22 cellular contexts compared by ENCODE assay signal in genomic region chrX:54048413-54048812, GRCh38. TPM values are rescaled to one million over a fixed set of nuclear protein-coding genes. Genes with fewer than 3 reads are reported as not detected.
DNase-seq lines count a peak whose midpoint lies in the region; ATAC-seq, FAIRE-seq and TF ChIP-seq lines count a peak whose summit lies in the region.
"Had no signal": no experiment of that assay in that cellular context is flagged by ENCODE, and none has a peak within 500 bp of the region (broad histone marks: within the 10 kb centered on the region; RNA-seq: fewer than 3 reads in every experiment).

No MANE protein-coding gene starts in this region.

- DNase-seq in A549 (ENCODE audit: low read depth in 1 of 2, low spot score in 1 of 2) (no peak), IMR-90 (no peak), right lobe of liver (no peak), SIG-M5 (lab: John Stamatoyannopoulos, UW) (no peak), superior temporal gyrus (ENCODE audit: extremely low spot score) (no peak), activated T-cell treated with anti-CD3 and anti-CD28 coated beads for 4 hours (no peak)
- no peak for DNase-seq in activated effector memory CD4-positive, alpha-beta T cell treated with Interleukin-2 at 50 U/mL for 16 hours
- DNase-seq: ACHN; CD4-positive, alpha-beta memory T cell; GDM1; HFFc6; NCI-H1105 treated with DMSO at 0.1 percent for 48 hours; NCI-H1694 treated with DMSO at 0.1 percent for 48 hours; NCI-H2081 treated with DMSO at 0.1 percent for 48 hours; NCI-H226; NCI-H524 treated with DMSO at 0.1 percent for 48 hours had no signal

- no peak overlapping the region for H4K5ac ChIP-seq in IMR-90 (ENCODE audit: low read depth, low read length)

- H3K23ac ChIP-seq in IMR-90 (ENCODE audit: low read depth, low read length) = no peak overlapping the region

- no peak overlapping the region for H3K18ac ChIP-seq in IMR-90 (ENCODE audit: low read depth, low read length)

- H3K9ac ChIP-seq in IMR-90 (ENCODE audit: low read depth, low read length) = no peak overlapping the region
- H3K9ac ChIP-seq: BLaER1, KMS-11 had no signal

- H2BK20ac ChIP-seq in IMR-90 (ENCODE audit: low read depth, low read length) = no peak overlapping the region

- no peak overlapping the region for H2BK120ac ChIP-seq in IMR-90 (ENCODE audit: low read depth, low read length)

- TF ChIP-seq POLR2A in A549 (IDR thresholded peaks at IDR 0.05; ENCODE audit: low read length) (no peak), IMR-90 (IDR thresholded peaks at IDR 0.05; ENCODE audit: low read depth, low read length) (no peak), right lobe of liver (IDR thresholded peaks at IDR 0.05) (no peak)

- no peak for TF ChIP-seq EP300 in A549 (IDR thresholded peaks at IDR 0.05)

- H3K4me2 ChIP-seq in A549 (no peak overlapping the region), IMR-90 (ENCODE audit: low read depth, low read length) (no peak overlapping the region)
- H3K4me2 ChIP-seq: BLaER1, KMS-11 had no signal

- TF ChIP-seq CTCF in A549 (IDR thresholded peaks at IDR 0.05) (no peak), C4-2B (conservative IDR thresholded peaks at IDR 0.05) (no peak), IMR-90 (conservative IDR thresholded peaks at IDR 0.05; ENCODE audit: low read depth, low read length) (no peak), right lobe of liver (IDR thresholded peaks at IDR 0.05) (no peak)

- 0 out of 2 replicates have a peak, but pooled peaks cover 4% of the 10 kb centered on the region for H3K9me1 ChIP-seq in IMR-90 (ENCODE audit: insufficient read depth, low read length)

- no peak overlapping the region for H3K56ac ChIP-seq in IMR-90 (ENCODE audit: extremely low read depth, insufficient read depth, low read length)

- no peak overlapping the region for H2AK9ac ChIP-seq in IMR-90 (replicated peaks; ENCODE audit: low read depth, low read length, poor library complexity)

- no peaks in the 10 kb centered on the region for H4K20me1 ChIP-seq in IMR-90 (ENCODE audit: insufficient read depth, low read length)
- H4K20me1 ChIP-seq: BLaER1 had no signal

- no peak for FAIRE-seq in A549 (lab: Jason Lieb, UNC)
- FAIRE-seq: GM18507, H54 had no signal

- in situ Hi-C loops in IMR-90 (cut with MboI; ENCODE audit: low sequenced_read_pairs) = loop anchor here (25.0 kb wide), 1 partner anchor 389 kb away; the partner anchor contains the start of gene TSR2

- H3K4me3 ChIP-seq in A549 = no peak overlapping the region
- no peak overlapping the region for H3K4me3 ChIP-seq in IMR-90 (ENCODE audit: insufficient read depth, low read depth, low read length)
- no peak overlapping the region for H3K4me3 ChIP-seq in right lobe of liver
- H3K4me3 ChIP-seq: BLaER1 had no signal

- dilution Hi-C loops in IMR-90 (cut with HindIII; ENCODE audit: low sequenced_read_pairs, unreplicated experiment) = no loop called here

- intact Hi-C loops in IMR-90 (cut with micrococcal nuclease) = no loop called here
- intact Hi-C loops in right lobe of liver (cut with DNase I) = no loop called here

- H2AK5ac ChIP-seq in IMR-90 (ENCODE audit: low read depth, low read length) = no peak overlapping the region

- H4K8ac ChIP-seq in IMR-90 (ENCODE audit: low read depth in 2 of 2, low read length in 2 of 2) = no peak overlapping the region

- H3K14ac ChIP-seq in IMR-90 (replicated peaks; ENCODE audit: low read depth, low read length) = no peak overlapping the region

- H3K79me1 ChIP-seq in IMR-90 (ENCODE audit: low read depth in 1 of 2, low read length in 2 of 2) = peaks cover 0 to 6% of the 10 kb centered on the region in 2 experiments; a peak in 1 of 4 replicates

- POLR2A ChIA-PET in A549 (lab: Yijun Ruan, JAX) (no interaction called here), IMR-90 (lab: Charles Lee; ENCODE audit: unreplicated experiment) (interaction anchor here (0.6 kb wide), 1 partner anchor 28 kb away, joined by 3 read pairs; no protein-coding TSS in a partner anchor)

- no TSS peak for BruUV-seq in IMR-90 (replicated peaks; lab: Mats Ljungman, UMichigan)

- no peak overlapping the region for H3K27ac ChIP-seq in A549
- H3K27ac ChIP-seq in C4-2B = peak overlapping the region; percentile 99
- no peak overlapping the region for H3K27ac ChIP-seq in IMR-90 (ENCODE audit: insufficient read depth, low read length)
- H3K27ac ChIP-seq in right lobe of liver = peak overlapping the region in 2 of 3 donors; percentile 26 to 90
- H3K27ac ChIP-seq: BLaER1, KMS-11 had no signal

- no peaks in the 10 kb centered on the region for H3K27me3 ChIP-seq in IMR-90 (ENCODE audit: control insufficient read depth, insufficient read depth, low read length)
- no peaks in the 10 kb centered on the region for H3K27me3 ChIP-seq in right lobe of liver

- no peak overlapping the region for H2AFZ ChIP-seq in IMR-90 (replicated peaks; ENCODE audit: low read length, poor library complexity)

- H4K91ac ChIP-seq in IMR-90 (ENCODE audit: insufficient read depth, low read depth, low read length) = no peak overlapping the region

- CTCF ChIA-PET in A549 (lab: Yijun Ruan, JAX) = no interaction called here
- CTCF ChIA-PET in IMR-90 (lab: Yijun Ruan, JAX) = no interaction called here

- 40% methylated on average over 1 of the region's 1 CpG for WGBS in A549 (ENCODE audit: missing lambda C conversion rate)
- WGBS in IMR-90 (ENCODE audit: extremely low coverage in 2 of 2, insufficient read length in 1 of 2), 2 experiments = no CpG with 5 or more reads among the region's 1 CpG
- WGBS in right lobe of liver (ENCODE audit: insufficient coverage, low coverage, low lambda C conversion rate, missing lambda C conversion rate) = 43% methylated on average over 1 of the region's 1 CpG

- H3K4me1 ChIP-seq in A549 (peaks cover 16% of the 10 kb centered on the region), IMR-90 (ENCODE audit: control insufficient read depth, insufficient read depth, low read length) (no peaks in the 10 kb centered on the region; the same call in 1 of the 2 replicates), right lobe of liver (peaks cover 0 to 29% (median 4%) of the 10 kb centered on the region in 4 donors)

- H2BK15ac ChIP-seq in IMR-90 (ENCODE audit: low read depth, low read length) = no peak overlapping the region

- ATAC-seq in A549 = no peak
- ATAC-seq in IMR-90 (ENCODE audit: low read depth) = no peak
- ATAC-seq in right lobe of liver = no peak
- ATAC-seq: Right ventricle myocardium inferior had no signal

- no peak overlapping the region for H2BK5ac ChIP-seq in IMR-90 (ENCODE audit: low read depth, low read length, poor library complexity, severe bottlenecking)

- H3K4ac ChIP-seq in IMR-90 (ENCODE audit: low read depth, low read length) = no peak overlapping the region

- H3K9me3 ChIP-seq in A549 (no peaks in the 10 kb centered on the region), IMR-90 (ENCODE audit: control insufficient read depth, insufficient read depth, low read length) (no peaks in the 10 kb centered on the region), right lobe of liver (no peaks in the 10 kb centered on the region)

- H3K36me3 ChIP-seq in IMR-90 (ENCODE audit: control insufficient read depth, insufficient read depth, low read length) = no peaks in the 10 kb centered on the region
- H3K36me3 ChIP-seq in right lobe of liver = no peaks in the 10 kb centered on the region
- H3K36me3 ChIP-seq: BLaER1 had no signal

- TF ChIP-seq RAD21 in A549 (conservative IDR thresholded peaks at IDR 0.05 in 1 of 2, IDR thresholded peaks at IDR 0.05 in 1 of 2) (no peak), IMR-90 (IDR thresholded peaks at IDR 0.05; ENCODE audit: low read length) (no peak)

TF ChIP-seq in A549, 52 proteins besides CTCF, POLR2A, EP300 and RAD21:
- TF ChIP-seq MAFK (IDR thresholded peaks at IDR 0.05; ENCODE audit: partially characterized antibody) = peak; percentile 89
- TF ChIP-seq BHLHE40 (IDR thresholded peaks at IDR 0.05; ENCODE audit: low read depth, low read length) = no peak
- TF ChIP-seq HES2 (IDR thresholded peaks at IDR 0.05) = no peak

TF ChIP-seq in IMR-90, 13 proteins besides CTCF, POLR2A, EP300 and RAD21:
- TF ChIP-seq MAFK (IDR thresholded peaks at IDR 0.05; ENCODE audit: low read depth, low read length) = peak; percentile 88
- TF ChIP-seq USF2 (IDR thresholded peaks at IDR 0.05; ENCODE audit: low read depth, low read length) = no peak
- no peak for TF ChIP-seq FOS (IDR thresholded peaks at IDR 0.05; ENCODE audit: low read depth, low read length)
- no peak for TF ChIP-seq BHLHE40 (IDR thresholded peaks at IDR 0.05; ENCODE audit: low read depth, low read length)

RNA-seq across cellular contexts. Expression of gene PHF8, which starts 4.1 kb away (rescaled TPM):
- 11.7 and 18.6 TPM in 2 replicates for polyA plus RNA-seq in A549 (2011; rRNA removed)
- polyA plus RNA-seq in A549 (2012; cell fraction: cytosol; rRNA removed) = 8.0 and 8.7 TPM in 2 replicates
- polyA plus RNA-seq in A549 (2012; cell fraction: nucleus; rRNA removed) = 16.5 and 21.0 TPM in 2 replicates
- 7.6 to 8.7 TPM (median 8.4 TPM) in 3 replicates for polyA plus RNA-seq in A549 (2017; fragmentation: RNase III; extraction: RNeasy Plus Mini Kit Qiagen cat#74134 plus additional on column Dnase treatment)
- polyA minus RNA-seq in A549 (2011; rRNA and poly(A)+ RNA removed) = 53.0 and 60.0 TPM in 2 replicates
- 11.4 and 15.2 TPM in 2 replicates for total RNA-seq in IMR-90 (2012; rRNA removed)
- 9.1 and 12.8 TPM in 2 replicates for polyA plus RNA-seq in IMR-90 (2012; rRNA removed)
- polyA plus RNA-seq in IMR-90 (2012; cell fraction: cytosol; rRNA removed) = 4.6 and 10.6 TPM in 2 replicates
- polyA plus RNA-seq in IMR-90 (2012; cell fraction: nucleus; rRNA removed; ENCODE audit: low replicate concordance) = 22.3 and 29.7 TPM in 2 replicates
- 10 to 100 TPM; 12.8 to 64.0 (median 22.1) TPM for total RNA-seq in right lobe of liver

Comparison
In these comparisons a context has a peak if more than half of its experiments do, and no peak if none do; other contexts are left out.
1. H3K27ac ChIP-seq: peak in C4-2B (single experiment) and right lobe of liver (2 of 3); none in A549 (0 of 2) and IMR-90 (single experiment).